1 cellular context compared by ENCODE assay signal in the genomic region with DNA sequence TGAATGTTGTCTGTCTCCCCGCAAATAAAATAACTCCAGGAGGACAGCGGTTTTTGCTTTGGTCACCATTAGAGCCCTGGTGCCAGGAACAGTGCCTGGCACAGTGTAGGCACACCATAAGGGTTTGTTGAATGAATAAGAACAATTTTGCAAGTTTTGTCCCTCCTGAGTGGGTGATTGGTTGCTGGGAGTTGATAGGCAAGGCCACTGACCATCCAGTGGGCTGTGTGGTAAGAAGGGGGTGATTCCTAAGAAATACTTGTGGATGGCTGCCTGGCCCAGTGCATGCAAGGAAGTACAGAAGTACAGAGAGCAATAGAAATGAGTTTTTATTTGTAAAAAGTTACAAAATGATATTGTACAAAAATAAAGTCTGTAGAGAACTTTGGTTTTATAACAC.
TF ChIP-seq lines count a peak whose summit lies in the region.

No MANE protein-coding gene starts in this region.

TF ChIP-seq in H1, 55 proteins besides CTCF, POLR2A, EP300 and RAD21:
- TF ChIP-seq SP1 (IDR thresholded peaks at IDR 0.05; ENCODE audit: low read depth, low read length) (peak; percentile 52; the same call in 1 of the 2 replicates), SIRT6 (IDR thresholded peaks at IDR 0.05; ENCODE audit: low read length) (no peak)
TF ChIP-seq in H1: peak in this region for 1.
